ENCODE assay signal across 13 cellular contexts in the genomic region with DNA sequence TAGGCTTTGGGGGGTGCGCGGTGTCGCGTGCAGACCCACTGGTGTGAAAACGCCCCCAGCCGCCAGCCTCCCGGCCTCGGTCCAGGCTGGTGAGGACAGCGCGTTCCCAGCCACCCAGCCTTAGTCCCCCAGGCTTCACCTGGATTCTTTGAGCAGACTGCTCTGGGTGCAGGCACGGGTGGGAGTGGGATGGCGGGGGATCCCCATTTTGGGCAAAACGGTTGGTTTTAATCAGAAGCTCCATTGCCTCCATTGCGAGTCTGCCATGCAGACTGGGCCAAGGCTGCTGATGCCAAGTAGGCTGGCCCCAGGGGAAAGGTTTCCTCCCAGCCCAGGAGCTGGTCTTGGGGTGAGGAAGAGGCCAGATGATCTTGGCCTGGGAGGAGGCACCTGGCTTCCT. TPM values are rescaled to one million over a fixed set of nuclear protein-coding genes. Genes with fewer than 3 reads are reported as not detected.
DNase-seq lines count a peak whose midpoint lies in the region; ATAC-seq and TF ChIP-seq lines count a peak whose summit lies in the region.
"Had no signal": no experiment of that assay in that cellular context is flagged by ENCODE, and none has a peak within 500 bp of the region (broad histone marks: within the 10 kb centered on the region; RNA-seq: fewer than 3 reads in every experiment).

No MANE protein-coding gene starts in this region.

- peak; percentile 41 for DNase-seq in EH (ENCODE audit: low read depth)
- peak; percentile 50 for DNase-seq in astrocyte of the spinal cord (ENCODE audit: low read depth, low spot score)
- DNase-seq in right cardiac atrium: no peak
- no peak for DNase-seq in retinal pigment epithelial cell (ENCODE audit: low read depth)
- DNase-seq in SKM-1 (lab: John Stamatoyannopoulos, UW; ENCODE audit: unreplicated experiment): no peak
- DNase-seq in midbrain (lab: John Stamatoyannopoulos, UW): no peak
- DNase-seq in stimulated activated CD4-positive, alpha-beta T cell treated with anti-CD3 and anti-CD28 coated beads, Interleukin-2, amount 100 ng/mL, for 24 hours: no peak
- no peak for DNase-seq in NCI-H146 (lab: John Stamatoyannopoulos, UW)
- DNase-seq: activated CD4-positive, CD25-positive, alpha-beta regulatory T cell treated with anti-CD3 and anti-CD28 coated beads, Interleukin-2, amount 50 U/mL, for 72 hours; activated naive CD4-positive, alpha-beta T cell treated with anti-CD3 and anti-CD28 coated beads, Interleukin-2, amount 10 ng/mL, durations not matched to agents 7 days and 5 days; CD4-positive, alpha-beta memory T cell; hippocampal formation had no signal

- TF ChIP-seq CTCF in astrocyte of the spinal cord (IDR thresholded peaks at IDR 0.05; ENCODE audit: low read depth, low read length) (no peak), retinal pigment epithelial cell (conservative IDR thresholded peaks at IDR 0.05; ENCODE audit: low read depth, low read length) (no peak)

- peak in 1 of 2 donors; percentile 3 for ATAC-seq in right cardiac atrium

- H3K4me3 ChIP-seq in astrocyte of the spinal cord (ENCODE audit: low read depth, low read length): peak overlapping the region; percentile 83
- peak overlapping the region; percentile 34 for H3K4me3 ChIP-seq in right cardiac atrium (ENCODE audit: low read length)
- H3K4me3 ChIP-seq in retinal pigment epithelial cell (ENCODE audit: low read length): peak overlapping the region; percentile 79

- H3K4me1 ChIP-seq in right cardiac atrium (ENCODE audit: control insufficient read depth, insufficient read depth, low read length): peaks cover 3% of the 10 kb centered on the region

- no peaks in the 10 kb centered on the region for H3K9me3 ChIP-seq in right cardiac atrium (ENCODE audit: control insufficient read depth, low read length)

- peak overlapping the region; percentile 72 for H3K27ac ChIP-seq in right cardiac atrium (ENCODE audit: low read length)

- intact Hi-C loops in right cardiac atrium (cut with DNase I): no loop called here

- in situ Hi-C loops in astrocyte of the spinal cord (cut with HindIII; ENCODE audit: low sequenced_read_pairs): no loop called here

- H3K27me3 ChIP-seq in right cardiac atrium (ENCODE audit: control insufficient read depth, insufficient read depth): no peaks in the 10 kb centered on the region

- 25% methylated on average over 14 of the region's 14 CpGs for WGBS in right cardiac atrium

RNA-seq across cellular contexts. Expression of a gene that starts 0.4 kb away (rescaled TPM):
- 100 to 1,000 TPM in 3 of 4 donors, 10 to 100 TPM in 1; 57.8 to 189 (median 143) TPM for total RNA-seq in right cardiac atrium
- polyA plus RNA-seq in right cardiac atrium: 138 TPM
- total RNA-seq: CD4-positive, alpha-beta memory T cell had no signal
- polyA plus RNA-seq: CD4-positive, alpha-beta memory T cell; IgD-negative memory B cell had no signal

Comparison
In these comparisons a context has a peak if more than half of its experiments do, and no peak if none do; other contexts are left out.
1. DNase-seq: peak in EH (single experiment) and astrocyte of the spinal cord (single experiment); none in right cardiac atrium (0 of 3), retinal pigment epithelial cell (single experiment), SKM-1 (single experiment), midbrain (single experiment), stimulated activated CD4-positive, alpha-beta T cell treated with anti-CD3 and anti-CD28 coated beads, Interleukin-2, amount 100 ng/mL, for 24 hours (0 of 2) and NCI-H146 (single experiment).
2. Peak in every context shown above with its lines, with median percentiles within 50 percentile points of each other: H3K4me3 ChIP-seq.